7 cellular contexts compared by ENCODE assay signal in the genomic region with DNA sequence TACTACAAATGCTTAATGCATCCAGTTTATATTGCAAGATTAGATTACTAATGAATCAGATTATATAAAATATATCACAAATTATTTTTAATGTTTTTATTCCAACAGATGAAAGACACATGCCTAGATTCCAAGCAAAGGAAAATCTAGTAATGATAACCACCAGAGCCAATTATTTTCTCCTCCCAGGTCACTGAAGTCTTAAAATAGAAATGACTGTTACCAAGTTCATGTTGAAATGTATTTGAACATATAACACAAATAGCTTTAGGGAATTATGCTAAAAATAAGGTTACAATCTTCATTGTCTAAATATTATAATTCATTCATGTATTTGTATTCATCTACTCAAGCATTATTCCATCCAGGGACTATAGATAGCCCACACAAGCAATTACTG.
DNase-seq lines count a peak whose midpoint lies in the region; ATAC-seq, FAIRE-seq and TF ChIP-seq lines count a peak whose summit lies in the region.
"Not testable (repeated sequence)": the region's sequence is repeated elsewhere in the genome, so short reads cannot be mapped to it uniquely, and the experiment has no call there.

No MANE protein-coding gene starts in this region.

- H3K9ac ChIP-seq in kidney (ENCODE audit: low read length in 2 of 2): not testable (repeated sequence)

- not testable (repeated sequence) for H3K36me3 ChIP-seq in kidney (ENCODE audit: control insufficient read depth in 1 of 2, insufficient read depth in 2 of 2, low read length in 2 of 2); pancreas; psoas muscle (ENCODE audit: insufficient read depth in 1 of 2, low read depth in 1 of 2); small intestine (ENCODE audit: control insufficient read depth in 2 of 2, insufficient read depth in 2 of 2, low read length in 2 of 2)

- intact Hi-C loops in kidney (cut with DNase I); pancreas (cut with DNase I): not testable (repeated sequence)
- intact Hi-C loops in psoas muscle (cut with DNase I): loop anchor here in 1 of 2 donors (10.0 kb wide), 2 partner anchors 55 to 505 kb away; no protein-coding TSS in a partner anchor

- ATAC-seq in pancreas: not testable (repeated sequence)
- ATAC-seq in psoas muscle: peak in 3 of 4 donors; percentile 30 to 81 (median 70)

- not testable (repeated sequence) for DNase-seq in kidney, pancreas, psoas muscle, small intestine

- not testable (repeated sequence) for TF ChIP-seq CTCF in kidney (IDR thresholded peaks at IDR 0.05; ENCODE audit: borderline replicate concordance, extremely low read depth, insufficient read depth); pancreas (IDR thresholded peaks at IDR 0.05); psoas muscle (IDR thresholded peaks at IDR 0.05)

- H3K4me3 ChIP-seq in kidney (ENCODE audit: low read length in 2 of 2); pancreas; psoas muscle; small intestine (ENCODE audit: low read depth in 1 of 2, low read length in 2 of 2): not testable (repeated sequence)

- FAIRE-seq in A204.1 (lab: Jason Lieb, UNC): peak; percentile 76
- peak; percentile 45 for FAIRE-seq in colon (lab: Jason Lieb, UNC)
- FAIRE-seq in islet of Langerhans (lab: Jason Lieb, UNC): peak; percentile 87
- peak; percentile 23 for FAIRE-seq in kidney (lab: Jason Lieb, UNC)
- peak; percentile 54 for FAIRE-seq in pancreas (lab: Jason Lieb, UNC)
- FAIRE-seq in small intestine (lab: Jason Lieb, UNC): peak; percentile 89

- not testable (repeated sequence) for H3K27me3 ChIP-seq in pancreas; psoas muscle (ENCODE audit: insufficient read depth in 3 of 3, low read length in 2 of 3); small intestine (ENCODE audit: control insufficient read depth in 2 of 2, insufficient read depth in 2 of 2, low read length in 2 of 2)

- not testable (repeated sequence) for H3K4me1 ChIP-seq in kidney (ENCODE audit: control insufficient read depth in 1 of 2, insufficient read depth in 1 of 2, low read depth in 1 of 2, low read length in 2 of 2); pancreas; psoas muscle; small intestine (ENCODE audit: control insufficient read depth in 2 of 2, insufficient read depth in 1 of 2, low read depth in 1 of 2, low read length in 1 of 2)

- not testable (repeated sequence) for H3K9me3 ChIP-seq in kidney (ENCODE audit: control insufficient read depth in 1 of 2, low read length in 2 of 2); pancreas; psoas muscle; small intestine (ENCODE audit: control insufficient read depth, low read depth)

- not testable (repeated sequence) for H3K27ac ChIP-seq in kidney (ENCODE audit: low read depth in 2 of 2, low read length in 2 of 2); pancreas; psoas muscle; small intestine (ENCODE audit: low read depth in 1 of 2, low read length in 1 of 2)
